Comparison of ENCODE assay signal across 7 cellular contexts in genomic region chr16:19168173-19169080, GRCh38. TPM values are rescaled to one million over a fixed set of nuclear protein-coding genes. Genes with fewer than 3 reads are reported as not detected.
DNase-seq lines count a peak whose midpoint lies in the region; ATAC-seq and TF ChIP-seq lines count a peak whose summit lies in the region.

TSS of gene SYT17 (plus strand) at chr16:19168240. CDS start at chr16:19168647, 407 bp downstream.

- no peak for TF ChIP-seq CTCF in OCI-LY3 (IDR thresholded peaks at IDR 0.05; ENCODE audit: low read depth, low read length)
- TF ChIP-seq CTCF in esophagus muscularis mucosa (IDR thresholded peaks at IDR 0.05): no peak
- TF ChIP-seq CTCF in neural progenitor cell (IDR thresholded peaks at IDR 0.05): no peak

- H3K27me3 Mint-ChIP-seq in neural progenitor cell (ENCODE audit: insufficient read depth, low read depth) (peaks cover 12% of the 10 kb centered on the region), T-cell (peaks cover 11 to 28% of the 10 kb centered on the region in 2 donors)

- CTCF ChIA-PET in HEK293T (lab: Yijun Ruan, JAX) (interaction anchor here (1.0 kb wide), 1 partner anchor 82 kb away, joined by 3 read pairs; no protein-coding TSS in a partner anchor), T-cell (lab: Charles Lee) (interaction anchor here in 1 of 2 donors (0.6 kb wide), 1 partner anchor 150 kb away, joined by 3 read pairs; no protein-coding TSS in a partner anchor)

- H3K4me1 Mint-ChIP-seq in neural progenitor cell (peaks cover 17% of the 10 kb centered on the region), T-cell (peaks cover 0 to 3% (median 3%) of the 10 kb centered on the region in 3 donors)

- H3K4me1 ChIP-seq in OCI-LY3 (ENCODE audit: low read length): peaks cover 2% of the 10 kb centered on the region; the same call in 1 of the 2 replicates
- peaks cover 14 to 25% (median 24%) of the 10 kb centered on the region in 4 donors for H3K4me1 ChIP-seq in esophagus muscularis mucosa
- H3K4me1 ChIP-seq in neural progenitor cell: peaks cover 3% of the 10 kb centered on the region

- H3K4me3 Mint-ChIP-seq in neural progenitor cell (peak within 1 kb of the TSS; percentile 88), T-cell (no peak within 1 kb of the TSS)

- POLR2A ChIA-PET in HEK293T (lab: Yijun Ruan, JAX) (no interaction called here), T-cell (lab: Charles Lee) (no interaction called here)

- TF ChIP-seq EP300 in esophagus muscularis mucosa (IDR thresholded peaks at IDR 0.05): no peak

- no peaks in the 10 kb centered on the region for H3K9me3 ChIP-seq in OCI-LY3 (ENCODE audit: insufficient read depth, low read length)
- H3K9me3 ChIP-seq in esophagus muscularis mucosa: peaks cover 0 to 2% (median 0%) of the 10 kb centered on the region in 4 donors
- H3K9me3 ChIP-seq in neural progenitor cell (ENCODE audit: low read depth): no peaks in the 10 kb centered on the region

- H4K20me1 ChIP-seq in OCI-LY3 (ENCODE audit: insufficient read depth, low read length) (no peaks in the 10 kb centered on the region), neural progenitor cell (ENCODE audit: low read depth) (peaks cover 8% of the 10 kb centered on the region)

- intact Hi-C loops in esophagus muscularis mucosa (cut with DNase I): loop anchor here (2.0 kb wide), 1 partner anchor 82 kb away; no protein-coding TSS in a partner anchor

- H3K4me2 ChIP-seq in OCI-LY3 (ENCODE audit: low read length) (peak within 1 kb of the TSS; percentile 64), neural progenitor cell (peak within 1 kb of the TSS; percentile 89)

- peaks cover 5% of the 10 kb centered on the region for H3F3A ChIP-seq in neural progenitor cell (ENCODE audit: low read depth)

- WGBS in esophagus muscularis mucosa: 0% methylated on average over 25 of the region's 86 CpGs

- H3K79me2 ChIP-seq in OCI-LY3 (ENCODE audit: low read length): no peaks in the 10 kb centered on the region
- H3K79me2 ChIP-seq in neural progenitor cell (ENCODE audit: low read depth): no peaks in the 10 kb centered on the region

- no peak for ATAC-seq in T-cell (replicated peaks in 1 of 4)

- H3K27ac Mint-ChIP-seq in neural progenitor cell (no peak within 1 kb of the TSS), T-cell (no peak within 1 kb of the TSS)

- no peak within 1 kb of the TSS for H3K27ac ChIP-seq in OCI-LY3 (ENCODE audit: low read length)
- peak within 1 kb of the TSS in 3 of 4 donors; percentile 60 to 72 (median 71) for H3K27ac ChIP-seq in esophagus muscularis mucosa (replicated peaks in 1 of 4)
- H3K27ac ChIP-seq in neural progenitor cell: no peak within 1 kb of the TSS

- no peaks in the 10 kb centered on the region for H3K9me3 Mint-ChIP-seq in neural progenitor cell
- peaks cover under 1 to 1% (median 1%) of the 10 kb centered on the region in 3 donors for H3K9me3 Mint-ChIP-seq in T-cell

- DNase-seq in HEK293T (ENCODE audit: extremely low spot score) (peak; percentile 61), esophagus muscularis mucosa (ENCODE audit: extremely low spot score) (no peak), neural progenitor cell (ENCODE audit: low spot score) (peak; percentile 68), MV-4-11 (lab: John Stamatoyannopoulos, UW) (no peak), T-cell (no peak), mesenteric fat pad (ENCODE audit: low spot score) (no peak)

- H3K27me3 ChIP-seq in OCI-LY3 (ENCODE audit: low read depth, low read length) (peaks cover 4% of the 10 kb centered on the region; the same call in 1 of the 2 replicates), esophagus muscularis mucosa (peaks cover 0 to 30% (median 9%) of the 10 kb centered on the region in 4 donors), neural progenitor cell (peaks cover 41% of the 10 kb centered on the region)

- H3K36me3 Mint-ChIP-seq in neural progenitor cell (peaks cover 6% of the 10 kb centered on the region), T-cell (no peaks in the 10 kb centered on the region)

- peak within 1 kb of the TSS; percentile 26; the same call in 1 of the 2 replicates for H3K9ac ChIP-seq in OCI-LY3 (ENCODE audit: low read length)
- no peak within 1 kb of the TSS for H3K9ac ChIP-seq in neural progenitor cell

- H3K36me3 ChIP-seq in OCI-LY3 (replicated peaks; ENCODE audit: low read depth, low read length) (no peaks in the 10 kb centered on the region), esophagus muscularis mucosa (no peaks in the 10 kb centered on the region), neural progenitor cell (no peaks in the 10 kb centered on the region)

- no peak for TF ChIP-seq POLR2A in esophagus muscularis mucosa (IDR thresholded peaks at IDR 0.05; ENCODE audit: low read depth)

- H3K4me3 ChIP-seq in OCI-LY3 (ENCODE audit: low read length): peak within 1 kb of the TSS; percentile 69
- H3K4me3 ChIP-seq in esophagus muscularis mucosa: peak within 1 kb of the TSS; percentile 61 to 80 (median 66)
- H3K4me3 ChIP-seq in neural progenitor cell: peak within 1 kb of the TSS; percentile 78

- H2AFZ ChIP-seq in OCI-LY3 (ENCODE audit: low read depth, low read length) (no peak within 1 kb of the TSS), neural progenitor cell (replicated peaks) (peak within 1 kb of the TSS; percentile 89)

TF ChIP-seq in HEK293T, 16 proteins besides CTCF, POLR2A, EP300 and RAD21:
- no peak for TF ChIP-seq SP1 (IDR thresholded peaks at IDR 0.05)
- no peak for TF ChIP-seq ELF4 (IDR thresholded peaks at IDR 0.05)
- TF ChIP-seq FOXK2 (IDR thresholded peaks at IDR 0.05): no peak
- no peak for TF ChIP-seq ZNF384 (IDR thresholded peaks at IDR 0.05)

RNA-seq across cellular contexts. Expression of gene SYT17, which starts in this region (rescaled TPM):
- 1 to 10 TPM; 5.0 to 8.7 (median 6.2) TPM for total RNA-seq in esophagus muscularis mucosa
- 7.2 TPM in 2 replicates for total RNA-seq in neural progenitor cell (ENCODE audit: low replicate concordance)
- 1 to 10 TPM in 1 of 5 donors, under 1 TPM in 2, not detected in 2; 0.23 to 1.4 (median 0.38) TPM for total RNA-seq in T-cell
- 1.1 TPM for total RNA-seq in mesenteric fat pad

Comparison
In these comparisons a context has a peak if more than half of its experiments do, and no peak if none do; other contexts are left out.
1. DNase-seq: peak in HEK293T (single experiment) and neural progenitor cell (single experiment); none in esophagus muscularis mucosa (single experiment), MV-4-11 (single experiment), T-cell (0 of 34) and mesenteric fat pad (single experiment).
2. H3K27ac ChIP-seq: peak in esophagus muscularis mucosa (3 of 4); none in OCI-LY3 (single experiment) and neural progenitor cell (single experiment).
3. Peak in every context shown above with its lines, with median percentiles within 50 percentile points of each other: H3K4me3 ChIP-seq.